In genomic region chr2:239630618-239631286, GRCh38 we compare ENCODE assay signal across 10 cellular contexts.
A peak's percentile ranks its signal among the peaks of the same experiment; 100 is the strongest.
DNase-seq lines count a peak whose midpoint lies in the region; ATAC-seq and TF ChIP-seq lines count a peak whose summit lies in the region.
"Had no signal": no experiment of that assay in that cellular context is flagged by ENCODE, and none has a peak within 500 bp of the region (broad histone marks: within the 10 kb centered on the region; RNA-seq: fewer than 3 reads in every experiment).

No MANE protein-coding gene starts in this region.

- no peak overlapping the region for H3K23ac ChIP-seq in trophoblast cell (ENCODE audit: low read length)

- H3K27ac ChIP-seq in trophoblast cell (ENCODE audit: low read depth, low read length): no peak overlapping the region
- H3K27ac ChIP-seq: coronary artery had no signal

- no peak overlapping the region for H3K9ac ChIP-seq in trophoblast cell (ENCODE audit: low read length)

- no CpG with 5 or more reads among the region's 13 CpGs for WGBS in trophoblast cell (ENCODE audit: extremely low coverage, insufficient coverage, insufficient read length)

- no peak overlapping the region for H3K4me2 ChIP-seq in trophoblast cell (ENCODE audit: low read length)

- H3K4me3 ChIP-seq in trophoblast cell (ENCODE audit: low read depth, low read length): no peak overlapping the region
- H3K4me3 ChIP-seq: coronary artery had no signal

- no peak overlapping the region for H2AK5ac ChIP-seq in trophoblast cell (ENCODE audit: low read length)

- no peaks in the 10 kb centered on the region for H3K79me2 ChIP-seq in trophoblast cell (ENCODE audit: control insufficient read depth, insufficient read depth, low read length, poor library complexity)

- DNase-seq in AG09319 (ENCODE audit: extremely low read depth, low read depth) (peak; percentile 24), LoVo (ENCODE audit: low spot score) (peak; percentile 1), epidermal melanocyte (ENCODE audit: insufficient read length, low spot score) (peak; percentile 22), trophoblast cell (peak; percentile 90 to 93), NCI-H526 treated with DMSO at 0.1 percent for 48 hours (lab: John Stamatoyannopoulos, UW) (no peak), NCI-H69 (lab: John Stamatoyannopoulos, UW) (no peak)
- DNase-seq: kidney had no signal

- ATAC-seq in HG02981 (IDR thresholded peaks at IDR 0.05; ENCODE audit: unreplicated experiment): no peak
- ATAC-seq in GM21717 (IDR thresholded peaks at IDR 0.05; ENCODE audit: unreplicated experiment): no peak

- H3K27me3 ChIP-seq in trophoblast cell (ENCODE audit: insufficient read depth, low read length): no peaks in the 10 kb centered on the region

- H4K12ac ChIP-seq in trophoblast cell (ENCODE audit: low read depth, low read length): no peak overlapping the region

- no peak for TF ChIP-seq CTCF in AG09319 (IDR thresholded peaks at IDR 0.05; ENCODE audit: low read depth, low read length)

- H4K8ac ChIP-seq in trophoblast cell (ENCODE audit: low read depth, low read length): no peak overlapping the region

- no peak overlapping the region for H3K18ac ChIP-seq in trophoblast cell (ENCODE audit: low read length)

- no peaks in the 10 kb centered on the region for H3K4me1 ChIP-seq in trophoblast cell (ENCODE audit: control insufficient read depth in 1 of 2, insufficient read depth in 2 of 2, low read length in 2 of 2)

- no peaks in the 10 kb centered on the region for H3K36me3 ChIP-seq in trophoblast cell (ENCODE audit: control insufficient read depth in 1 of 2, insufficient read depth in 2 of 2, low read length in 2 of 2)

- H3K9me3 ChIP-seq in trophoblast cell (ENCODE audit: insufficient read depth, low read depth, low read length): peaks cover 3% of the 10 kb centered on the region

- H2BK12ac ChIP-seq in trophoblast cell (ENCODE audit: low read length): no peak overlapping the region

- no peak overlapping the region for H3K4ac ChIP-seq in trophoblast cell (ENCODE audit: low read depth, low read length)

- H3K14ac ChIP-seq in trophoblast cell (ENCODE audit: low read length): no peak overlapping the region

- no peak overlapping the region for H2BK5ac ChIP-seq in trophoblast cell (ENCODE audit: low read depth, low read length, poor library complexity)

- H2BK120ac ChIP-seq in trophoblast cell (ENCODE audit: insufficient read depth, low read length, poor library complexity): no peak overlapping the region

- H3K79me1 ChIP-seq in trophoblast cell (ENCODE audit: low read length): no peaks in the 10 kb centered on the region

- H2AFZ ChIP-seq in trophoblast cell (ENCODE audit: insufficient read depth, low read length, poor library complexity): no peak overlapping the region

- no peak overlapping the region for H4K91ac ChIP-seq in trophoblast cell (ENCODE audit: low read depth, low read length)

Comparison
In these comparisons a context has a peak if more than half of its experiments do, and no peak if none do; other contexts are left out.
1. DNase-seq: peak in AG09319 (single experiment), LoVo (single experiment), epidermal melanocyte (single experiment) and trophoblast cell (2 of 2); none in NCI-H526 treated with DMSO at 0.1 percent for 48 hours (single experiment) and NCI-H69 (single experiment).